Comparison of ENCODE assay signal across 1 cellular context in the genomic region with DNA sequence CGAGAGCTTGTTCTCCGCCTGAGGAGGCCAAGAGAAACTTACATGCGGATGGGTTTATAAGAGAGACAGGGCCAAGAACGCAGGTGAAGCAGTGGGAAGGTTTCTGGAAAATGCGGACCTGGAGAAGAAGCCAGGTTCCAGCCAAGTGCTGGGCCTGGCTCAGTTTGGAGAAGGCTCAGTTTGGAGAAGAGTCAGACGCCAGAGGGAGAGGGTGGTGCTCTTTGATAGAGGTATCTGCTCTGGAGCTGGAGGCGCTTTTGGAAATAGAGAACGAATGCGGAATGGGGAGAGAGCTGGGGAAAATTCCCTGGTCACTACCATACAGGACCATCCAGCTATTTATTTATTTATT.
TF ChIP-seq lines count a peak whose summit lies in the region.

No MANE protein-coding gene starts in this region.

TF ChIP-seq in GM23338, 12 proteins besides CTCF, POLR2A, EP300 and RAD21 (continued from another document):
- TF ChIP-seq, protein P1, sequence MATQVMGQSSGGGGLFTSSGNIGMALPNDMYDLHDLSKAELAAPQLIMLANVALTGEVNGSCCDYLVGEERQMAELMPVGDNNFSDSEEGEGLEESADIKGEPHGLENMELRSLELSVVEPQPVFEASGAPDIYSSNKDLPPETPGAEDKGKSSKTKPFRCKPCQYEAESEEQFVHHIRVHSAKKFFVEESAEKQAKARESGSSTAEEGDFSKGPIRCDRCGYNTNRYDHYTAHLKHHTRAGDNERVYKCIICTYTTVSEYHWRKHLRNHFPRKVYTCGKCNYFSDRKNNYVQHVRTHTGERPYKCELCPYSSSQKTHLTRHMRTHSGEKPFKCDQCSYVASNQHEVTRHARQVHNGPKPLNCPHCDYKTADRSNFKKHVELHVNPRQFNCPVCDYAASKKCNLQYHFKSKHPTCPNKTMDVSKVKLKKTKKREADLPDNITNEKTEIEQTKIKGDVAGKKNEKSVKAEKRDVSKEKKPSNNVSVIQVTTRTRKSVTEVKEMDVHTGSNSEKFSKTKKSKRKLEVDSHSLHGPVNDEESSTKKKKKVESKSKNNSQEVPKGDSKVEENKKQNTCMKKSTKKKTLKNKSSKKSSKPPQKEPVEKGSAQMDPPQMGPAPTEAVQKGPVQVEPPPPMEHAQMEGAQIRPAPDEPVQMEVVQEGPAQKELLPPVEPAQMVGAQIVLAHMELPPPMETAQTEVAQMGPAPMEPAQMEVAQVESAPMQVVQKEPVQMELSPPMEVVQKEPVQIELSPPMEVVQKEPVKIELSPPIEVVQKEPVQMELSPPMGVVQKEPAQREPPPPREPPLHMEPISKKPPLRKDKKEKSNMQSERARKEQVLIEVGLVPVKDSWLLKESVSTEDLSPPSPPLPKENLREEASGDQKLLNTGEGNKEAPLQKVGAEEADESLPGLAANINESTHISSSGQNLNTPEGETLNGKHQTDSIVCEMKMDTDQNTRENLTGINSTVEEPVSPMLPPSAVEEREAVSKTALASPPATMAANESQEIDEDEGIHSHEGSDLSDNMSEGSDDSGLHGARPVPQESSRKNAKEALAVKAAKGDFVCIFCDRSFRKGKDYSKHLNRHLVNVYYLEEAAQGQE (IDR thresholded peaks at IDR 0.05; ENCODE audit: unreplicated experiment) = no peak
- no peak for TF ChIP-seq EZH2phosphoT487 (IDR thresholded peaks at IDR 0.05; ENCODE audit: unreplicated experiment)
- no peak for TF ChIP-seq POLR2AphosphoS5 (IDR thresholded peaks at IDR 0.05; ENCODE audit: low read depth)
- TF ChIP-seq JUNB (IDR thresholded peaks at IDR 0.05; ENCODE audit: unreplicated experiment) = no peak
- TF ChIP-seq, protein P2, sequence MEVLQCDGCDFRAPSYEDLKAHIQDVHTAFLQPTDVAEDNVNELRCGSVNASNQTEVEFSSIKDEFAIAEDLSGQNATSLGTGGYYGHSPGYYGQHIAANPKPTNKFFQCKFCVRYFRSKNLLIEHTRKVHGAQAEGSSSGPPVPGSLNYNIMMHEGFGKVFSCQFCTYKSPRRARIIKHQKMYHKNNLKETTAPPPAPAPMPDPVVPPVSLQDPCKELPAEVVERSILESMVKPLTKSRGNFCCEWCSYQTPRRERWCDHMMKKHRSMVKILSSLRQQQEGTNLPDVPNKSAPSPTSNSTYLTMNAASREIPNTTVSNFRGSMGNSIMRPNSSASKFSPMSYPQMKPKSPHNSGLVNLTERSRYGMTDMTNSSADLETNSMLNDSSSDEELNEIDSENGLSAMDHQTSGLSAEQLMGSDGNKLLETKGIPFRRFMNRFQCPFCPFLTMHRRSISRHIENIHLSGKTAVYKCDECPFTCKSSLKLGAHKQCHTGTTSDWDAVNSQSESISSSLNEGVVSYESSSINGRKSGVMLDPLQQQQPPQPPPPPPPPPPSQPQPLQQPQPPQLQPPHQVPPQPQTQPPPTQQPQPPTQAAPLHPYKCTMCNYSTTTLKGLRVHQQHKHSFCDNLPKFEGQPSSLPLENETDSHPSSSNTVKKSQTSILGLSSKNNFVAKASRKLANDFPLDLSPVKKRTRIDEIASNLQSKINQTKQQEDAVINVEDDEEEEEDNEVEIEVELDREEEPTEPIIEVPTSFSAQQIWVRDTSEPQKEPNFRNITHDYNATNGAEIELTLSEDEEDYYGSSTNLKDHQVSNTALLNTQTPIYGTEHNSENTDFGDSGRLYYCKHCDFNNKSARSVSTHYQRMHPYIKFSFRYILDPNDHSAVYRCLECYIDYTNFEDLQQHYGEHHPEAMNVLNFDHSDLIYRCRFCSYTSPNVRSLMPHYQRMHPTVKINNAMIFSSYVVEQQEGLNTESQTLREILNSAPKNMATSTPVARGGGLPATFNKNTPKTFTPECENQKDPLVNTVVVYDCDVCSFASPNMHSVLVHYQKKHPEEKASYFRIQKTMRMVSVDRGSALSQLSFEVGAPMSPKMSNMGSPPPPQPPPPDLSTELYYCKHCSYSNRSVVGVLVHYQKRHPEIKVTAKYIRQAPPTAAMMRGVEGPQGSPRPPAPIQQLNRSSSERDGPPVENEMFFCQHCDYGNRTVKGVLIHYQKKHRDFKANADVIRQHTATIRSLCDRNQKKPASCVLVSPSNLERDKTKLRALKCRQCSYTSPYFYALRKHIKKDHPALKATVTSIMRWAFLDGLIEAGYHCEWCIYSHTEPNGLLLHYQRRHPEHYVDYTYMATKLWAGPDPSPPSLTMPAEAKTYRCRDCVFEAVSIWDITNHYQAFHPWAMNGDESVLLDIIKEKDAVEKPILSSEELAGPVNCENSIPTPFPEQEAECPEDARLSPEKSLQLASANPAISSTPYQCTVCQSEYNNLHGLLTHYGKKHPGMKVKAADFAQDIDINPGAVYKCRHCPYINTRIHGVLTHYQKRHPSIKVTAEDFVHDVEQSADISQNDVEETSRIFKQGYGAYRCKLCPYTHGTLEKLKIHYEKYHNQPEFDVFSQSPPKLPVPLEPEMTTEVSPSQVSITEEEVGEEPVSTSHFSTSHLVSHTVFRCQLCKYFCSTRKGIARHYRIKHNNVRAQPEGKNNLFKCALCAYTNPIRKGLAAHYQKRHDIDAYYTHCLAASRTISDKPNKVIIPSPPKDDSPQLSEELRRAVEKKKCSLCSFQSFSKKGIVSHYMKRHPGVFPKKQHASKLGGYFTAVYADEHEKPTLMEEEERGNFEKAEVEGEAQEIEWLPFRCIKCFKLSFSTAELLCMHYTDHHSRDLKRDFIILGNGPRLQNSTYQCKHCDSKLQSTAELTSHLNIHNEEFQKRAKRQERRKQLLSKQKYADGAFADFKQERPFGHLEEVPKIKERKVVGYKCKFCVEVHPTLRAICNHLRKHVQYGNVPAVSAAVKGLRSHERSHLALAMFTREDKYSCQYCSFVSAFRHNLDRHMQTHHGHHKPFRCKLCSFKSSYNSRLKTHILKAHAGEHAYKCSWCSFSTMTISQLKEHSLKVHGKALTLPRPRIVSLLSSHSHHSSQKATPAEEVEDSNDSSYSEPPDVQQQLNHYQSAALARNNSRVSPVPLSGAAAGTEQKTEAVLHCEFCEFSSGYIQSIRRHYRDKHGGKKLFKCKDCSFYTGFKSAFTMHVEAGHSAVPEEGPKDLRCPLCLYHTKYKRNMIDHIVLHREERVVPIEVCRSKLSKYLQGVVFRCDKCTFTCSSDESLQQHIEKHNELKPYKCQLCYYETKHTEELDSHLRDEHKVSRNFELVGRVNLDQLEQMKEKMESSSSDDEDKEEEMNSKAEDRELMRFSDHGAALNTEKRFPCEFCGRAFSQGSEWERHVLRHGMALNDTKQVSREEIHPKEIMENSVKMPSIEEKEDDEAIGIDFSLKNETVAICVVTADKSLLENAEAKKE (CRISPR knock-in tag; IDR thresholded peaks at IDR 0.05) = no peak
- TF ChIP-seq NANOG (IDR thresholded peaks at IDR 0.05; ENCODE audit: borderline replicate concordance) = no peak
- TF ChIP-seq ZNF114 (CRISPR knock-in tag; IDR thresholded peaks at IDR 0.05) = no peak
- TF ChIP-seq, protein P3, sequence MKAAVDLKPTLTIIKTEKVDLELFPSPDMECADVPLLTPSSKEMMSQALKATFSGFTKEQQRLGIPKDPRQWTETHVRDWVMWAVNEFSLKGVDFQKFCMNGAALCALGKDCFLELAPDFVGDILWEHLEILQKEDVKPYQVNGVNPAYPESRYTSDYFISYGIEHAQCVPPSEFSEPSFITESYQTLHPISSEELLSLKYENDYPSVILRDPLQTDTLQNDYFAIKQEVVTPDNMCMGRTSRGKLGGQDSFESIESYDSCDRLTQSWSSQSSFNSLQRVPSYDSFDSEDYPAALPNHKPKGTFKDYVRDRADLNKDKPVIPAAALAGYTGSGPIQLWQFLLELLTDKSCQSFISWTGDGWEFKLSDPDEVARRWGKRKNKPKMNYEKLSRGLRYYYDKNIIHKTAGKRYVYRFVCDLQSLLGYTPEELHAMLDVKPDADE (IDR thresholded peaks at IDR 0.05) = no peak
